In genomic region chr13:20125783-20126165, GRCh38 we compare ENCODE assay signal across 23 cellular contexts. TPM values are rescaled to one million over a fixed set of nuclear protein-coding genes. Genes with fewer than 3 reads are reported as not detected.
A peak's percentile ranks its signal among the peaks of the same experiment; 100 is the strongest.
DNase-seq lines count a peak whose midpoint lies in the region; ATAC-seq and TF ChIP-seq lines count a peak whose summit lies in the region.
"Had no signal": no experiment of that assay in that cellular context is flagged by ENCODE, and none has a peak within 500 bp of the region (broad histone marks: within the 10 kb centered on the region; RNA-seq: fewer than 3 reads in every experiment).

No MANE protein-coding gene starts in this region.

- CTCF ChIA-PET in activated B cell treated with CpG ODN at 0.5 μM for 24 hours (lab: Charles Lee) = no interaction called here

- no peak for TF ChIP-seq CTCF in cardiac muscle cell (IDR thresholded peaks at IDR 0.05; ENCODE audit: low read depth, low read length)
- TF ChIP-seq CTCF in activated B cell treated with CpG ODN at 0.5 μM for 24 hours (IDR thresholded peaks at IDR 0.05) = no peak
- TF ChIP-seq CTCF in left ventricle myocardium inferior (IDR thresholded peaks at IDR 0.05; ENCODE audit: borderline replicate concordance) = no peak

- H3K4me3 ChIP-seq in cardiac muscle cell (no peak overlapping the region), left ventricle myocardium inferior (no peak overlapping the region)
- H3K4me3 ChIP-seq: BLaER1 treated with 17β-estradiol and CSF1 and Interleukin-3, amounts not matched to agents 10 nM and 100 nM; gastrocnemius medialis; left lung; SJCRH30 had no signal

- no peak for DNase-seq in cardiac muscle cell (ENCODE audit: low read depth in 1 of 2, low spot score in 1 of 2)
- no peak for DNase-seq in Right ventricle myocardium inferior (ENCODE audit: missing footprints)
- no peak for DNase-seq in activated B cell treated with CpG ODN at 0.5 μM for 24 hours
- DNase-seq in left ventricle myocardium inferior = no peak
- no peak for DNase-seq in T1000 (lab: John Stamatoyannopoulos, UW)
- no peak for DNase-seq in head of caudate nucleus
- DNase-seq: activated T-cell treated with anti-CD3 and anti-CD28 coated beads, Interleukin-2, amount 50 U/mL, for 72 hours; left lung; NCI-H1436; NCI-H2171; NCI-H748 treated with DMSO at 0.1 percent for 48 hours; SJCRH30; stimulated activated naive CD4-positive, alpha-beta T cell treated with Interleukin-2 at 50 U/mL for 16 hours had no signal

- H3K4me3 Mint-ChIP-seq in activated B cell treated with CpG ODN at 0.5 μM for 24 hours = peak overlapping the region; percentile 6
- H3K4me3 Mint-ChIP-seq: dendritic cell treated with granulocyte-macrophage colony-stimulating factor and Interleukin-4, amounts not matched to agents 40 ng/mL and 50 ng/mL, for 4 days had no signal

- intact Hi-C loops in Right ventricle myocardium inferior (cut with DNase I) = loop anchor here (2.0 to 5.0 kb wide), 2 partner anchors 35 to 43 kb away; partner anchors contain the start of gene GJA3
- intact Hi-C loops in activated B cell treated with CpG ODN at 0.5 μM for 24 hours (cut with micrococcal nuclease) = loop anchor here (5.0 kb wide), 1 partner anchor 937 kb away; the partner anchor contains the start of gene LATS2
- intact Hi-C loops in left ventricle myocardium inferior (cut with micrococcal nuclease) = no loop called here
- intact Hi-C loops in head of caudate nucleus (cut with DNase I) = loop anchor here (5.0 kb wide), 1 partner anchor 37 kb away; the partner anchor contains the start of gene GJA3

- no peaks in the 10 kb centered on the region for H3K36me3 Mint-ChIP-seq in activated B cell treated with CpG ODN at 0.5 μM for 24 hours (ENCODE audit: low read depth)
- H3K36me3 Mint-ChIP-seq: activated naive CD4-positive, alpha-beta T cell treated with anti-CD3 and anti-CD28 coated beads, Interleukin-2, amount 50 U/mL, for 72 hours had no signal

- H3K4me1 Mint-ChIP-seq in activated B cell treated with CpG ODN at 0.5 μM for 24 hours = peaks cover 11% of the 10 kb centered on the region

- no peak overlapping the region for H3K27ac Mint-ChIP-seq in activated B cell treated with CpG ODN at 0.5 μM for 24 hours
- H3K27ac Mint-ChIP-seq: activated naive CD4-positive, alpha-beta T cell treated with anti-CD3 and anti-CD28 coated beads, Interleukin-2, amount 50 U/mL, for 72 hours; activated T-cell treated with anti-CD3 and anti-CD28 coated beads, Interleukin-2, amount 50 U/mL, for 72 hours; dendritic cell treated with granulocyte-macrophage colony-stimulating factor and Interleukin-4, amounts not matched to agents 40 ng/mL and 50 ng/mL, for 4 days had no signal

- H3K27me3 ChIP-seq in cardiac muscle cell (no peaks in the 10 kb centered on the region), left ventricle myocardium inferior (ENCODE audit: low read depth) (peaks cover 47% of the 10 kb centered on the region)
- H3K27me3 ChIP-seq: gastrocnemius medialis, SJCRH30 had no signal

- no peaks in the 10 kb centered on the region for H3K36me3 ChIP-seq in cardiac muscle cell
- no peaks in the 10 kb centered on the region for H3K36me3 ChIP-seq in left ventricle myocardium inferior
- H3K36me3 ChIP-seq: BLaER1 treated with 17β-estradiol and CSF1 and Interleukin-3, amounts not matched to agents 10 nM and 100 nM; gastrocnemius medialis; left lung; SJCRH30 had no signal

- peaks cover 22% of the 10 kb centered on the region for H3K27me3 Mint-ChIP-seq in activated B cell treated with CpG ODN at 0.5 μM for 24 hours

- no peak for ATAC-seq in Right ventricle myocardium inferior
- no peak for ATAC-seq in activated B cell treated with CpG ODN at 0.5 μM for 24 hours (ENCODE audit: low read depth)
- no peak for ATAC-seq in HG03139 (IDR thresholded peaks at IDR 0.05; ENCODE audit: unreplicated experiment)
- ATAC-seq: activated CD4-positive, CD25-positive, alpha-beta regulatory T cell treated with anti-CD3 and anti-CD28 coated beads, Interleukin-2, amount 50 U/mL, for 24 hours; activated naive CD4-positive, alpha-beta T cell treated with anti-CD3 and anti-CD28 coated beads, Interleukin-2, amount 50 U/mL, for 72 hours; activated T-cell treated with anti-CD3 and anti-CD28 coated beads, Interleukin-2, amount 50 U/mL, for 72 hours; HepG2; left lung; sciatic nerve had no signal

- H3K9me3 Mint-ChIP-seq in activated B cell treated with CpG ODN at 0.5 μM for 24 hours = no peaks in the 10 kb centered on the region
- H3K9me3 Mint-ChIP-seq: activated naive CD4-positive, alpha-beta T cell treated with anti-CD3 and anti-CD28 coated beads, Interleukin-2, amount 50 U/mL, for 72 hours; activated T-cell treated with anti-CD3 and anti-CD28 coated beads, Interleukin-2, amount 50 U/mL, for 72 hours; dendritic cell treated with granulocyte-macrophage colony-stimulating factor and Interleukin-4, amounts not matched to agents 40 ng/mL and 50 ng/mL, for 4 days had no signal

- H3K27ac ChIP-seq in cardiac muscle cell = peak overlapping the region; percentile 93
- peak overlapping the region; percentile 97 for H3K27ac ChIP-seq in left ventricle myocardium inferior (replicated peaks)
- peak overlapping the region; percentile 57 for H3K27ac ChIP-seq in temporal lobe (ENCODE audit: low read depth, low read length)
- H3K27ac ChIP-seq: BLaER1 treated with 17β-estradiol and CSF1 and Interleukin-3, amounts not matched to agents 10 nM and 100 nM; epithelial cell of prostate; left lung; SJCRH30 had no signal

- POLR2A ChIA-PET in activated B cell treated with CpG ODN at 0.5 μM for 24 hours (lab: Charles Lee) = no interaction called here

- H3K9me3 ChIP-seq in cardiac muscle cell (ENCODE audit: low read depth) (no peaks in the 10 kb centered on the region), left ventricle myocardium inferior (replicated peaks) (no peaks in the 10 kb centered on the region)
- H3K9me3 ChIP-seq: gastrocnemius medialis, left lung, SJCRH30 had no signal

- H3K4me1 ChIP-seq in cardiac muscle cell (ENCODE audit: low read depth) (peaks cover 39% of the 10 kb centered on the region), left ventricle myocardium inferior (peaks cover 50% of the 10 kb centered on the region)
- H3K4me1 ChIP-seq: SJCRH30 had no signal

RNA-seq across cellular contexts. Expression of gene GJA3, which starts 35.1 kb away (rescaled TPM):
- total RNA-seq in cardiac muscle cell = 189 and 201 TPM in 2 replicates
- 123 and 136 TPM in 2 replicates for polyA plus RNA-seq in cardiac muscle cell
- total RNA-seq in Right ventricle myocardium inferior = 17.9 TPM
- 0.09 and 0.10 TPM in 2 replicates for total RNA-seq in activated B cell treated with CpG ODN at 0.5 μM for 24 hours
- 17.6 TPM for total RNA-seq in left ventricle myocardium inferior
- total RNA-seq in temporal lobe = under 0.01 TPM
- total RNA-seq: gastrocnemius medialis, sciatic nerve, SJCRH30 had no signal

Comparison
In these comparisons a context has a peak if more than half of its experiments do, and no peak if none do; other contexts are left out.
1. RNA of gene GJA3, which starts 35.1 kb away (total RNA-seq): 189 to 201 TPM in cardiac muscle cell, 17.9 TPM in Right ventricle myocardium inferior (single experiment) and 17.6 TPM in left ventricle myocardium inferior (single experiment); 0.09 to 0.10 TPM in activated B cell treated with CpG ODN at 0.5 μM for 24 hours and under 0.01 TPM in temporal lobe (single experiment); every median in the first group is over 10 times any median in the second.
2. Peak in every context shown above with its lines, with median percentiles within 50 percentile points of each other: H3K27ac ChIP-seq.